27 cellular contexts compared by ENCODE assay signal in genomic region chr22:26757496-26757895, GRCh38.
"Had no signal": no experiment of that assay in that cellular context is flagged by ENCODE, and none has a peak within 500 bp of the region (broad histone marks: within the 10 kb centered on the region; RNA-seq: fewer than 3 reads in every experiment).

No MANE protein-coding gene starts in this region.

- H3K27me3 Mint-ChIP-seq: activated CD4-positive, alpha-beta memory T cell treated with anti-CD3 and anti-CD28 coated beads, Interleukin-2, amount 10 ng/mL, durations not matched to agents 7 days and 5 days; activated CD4-positive, alpha-beta T cell treated with anti-CD3 and anti-CD28 coated beads, Interleukin-2, amount 10 ng/mL, durations not matched to agents 7 days and 5 days; activated naive CD4-positive, alpha-beta T cell treated with anti-CD3 and anti-CD28 coated beads, Interleukin-2, amount 10 ng/mL, durations not matched to agents 7 days and 5 days; activated naive CD8-positive, alpha-beta T cell treated with anti-CD3 and anti-CD28 coated beads, Interleukin-2, amount 10 ng/mL, durations not matched to agents 7 days and 5 days; central memory CD8-positive, alpha-beta T cell; dendritic cell treated with granulocyte-macrophage colony-stimulating factor and Interleukin-4, amounts not matched to agents 40 ng/mL and 50 ng/mL, for 4 days had no signal

- H3K9me3 Mint-ChIP-seq: activated CD4-positive, alpha-beta memory T cell treated with anti-CD3 and anti-CD28 coated beads, Interleukin-2, amount 10 ng/mL, durations not matched to agents 7 days and 5 days; activated naive CD4-positive, alpha-beta T cell treated with anti-CD3 and anti-CD28 coated beads, Interleukin-2, amount 10 ng/mL, durations not matched to agents 7 days and 5 days; activated naive CD4-positive, alpha-beta T cell treated with anti-CD3 and anti-CD28 coated beads, Interleukin-2, amount 50 U/mL, for 72 hours; activated T-helper 1 cell treated with anti-CD3 and anti-CD28 coated beads, Interleukin-12 subunit alpha, Interleukin-12 subunit beta, Interleukin-2, Interleukin-4 antibody, amounts not matched to agents 30 ng/mL and 10 ng/mL and 1 ng/mL, durations not matched to agents 14 hours and 24 hours and 36 hours; activated T-helper 2 cell treated with anti-CD3 and anti-CD28 coated beads, Interferon-gamma antibody, Interleukin-2, Interleukin-4, amounts not matched to agents 10 μg/mL and 5 μg/mL and 100 μg/mL, durations not matched to agents 14 hours and 24 hours and 36 hours; central memory CD8-positive, alpha-beta T cell; dendritic cell treated with granulocyte-macrophage colony-stimulating factor and Interleukin-4, amounts not matched to agents 40 ng/mL and 50 ng/mL, for 4 days; T-helper 1 cell treated with Interleukin-12 subunit alpha and Interleukin-12 subunit beta and Interleukin-4 antibody, amounts not matched to agents 30 μg/mL and 1 μg/mL, for 36 hours had no signal

- H3K36me3 Mint-ChIP-seq: activated naive CD4-positive, alpha-beta T cell treated with anti-CD3 and anti-CD28 coated beads, Interleukin-2, amount 50 U/mL, for 72 hours; activated naive CD8-positive, alpha-beta T cell treated with anti-CD3 and anti-CD28 coated beads, Interleukin-2, amount 10 ng/mL, durations not matched to agents 7 days and 5 days had no signal

- H3K36me3 ChIP-seq: brain microvascular endothelial cell had no signal

- DNase-seq: activated CD4-positive, alpha-beta memory T cell treated with anti-CD3 and anti-CD28 coated beads, Interleukin-2, amount 10 ng/mL, durations not matched to agents 7 days and 5 days; activated CD4-positive, alpha-beta T cell treated with anti-CD3 and anti-CD28 coated beads for 1 hour; activated CD4-positive, alpha-beta T cell treated with anti-CD3 and anti-CD28 coated beads for 4 hours; activated CD4-positive, alpha-beta T cell treated with anti-CD3 and anti-CD28 coated beads, Interleukin-2, amount 10 ng/mL, durations not matched to agents 7 days and 5 days; activated CD4-positive, alpha-beta T cell treated with anti-CD3 and anti-CD28 coated beads, Interleukin-2, amount 50 U/mL, for 4 hours; activated CD8-positive, alpha-beta memory T cell treated with anti-CD3 and anti-CD28 coated beads, Interleukin-2, amount 50 U/mL, for 48 hours; activated effector memory CD4-positive, alpha-beta T cell treated with anti-CD3 and anti-CD28 coated beads, Interleukin-2, amount 50 U/mL, for 16 hours; activated naive CD4-positive, alpha-beta T cell; activated naive CD4-positive, alpha-beta T cell treated with anti-CD3 and anti-CD28 coated beads, Interleukin-2, amount 10 ng/mL, durations not matched to agents 7 days and 5 days; activated naive CD8-positive, alpha-beta T cell treated with anti-CD3 and anti-CD28 coated beads, Interleukin-2, amount 10 ng/mL, durations not matched to agents 7 days and 5 days; activated T-cell treated with anti-CD3 and anti-CD28 coated beads for 4 hours; activated T-cell treated with anti-CD3 and anti-CD28 coated beads, Interleukin-2, amount 50 U/mL, for 4 hours; amniotic stem cell; effector memory CD4-positive, alpha-beta T cell; endodermal cell; T-helper 9 cell had no signal

- H3K27ac ChIP-seq: coronary artery, VCaP had no signal

- H3K4me1 Mint-ChIP-seq: activated naive CD4-positive, alpha-beta T cell treated with anti-CD3 and anti-CD28 coated beads, Interleukin-2, amount 10 ng/mL, durations not matched to agents 7 days and 5 days; endodermal cell had no signal

- H3K27me3 ChIP-seq: brain microvascular endothelial cell, dorsolateral prefrontal cortex had no signal

- H3K27ac Mint-ChIP-seq: activated CD4-positive, alpha-beta memory T cell treated with anti-CD3 and anti-CD28 coated beads, Interleukin-2, amount 10 ng/mL, durations not matched to agents 7 days and 5 days; activated CD4-positive, alpha-beta T cell treated with anti-CD3 and anti-CD28 coated beads, Interleukin-2, amount 10 ng/mL, durations not matched to agents 7 days and 5 days; activated naive CD4-positive, alpha-beta T cell treated with anti-CD3 and anti-CD28 coated beads, Interleukin-2, amount 10 ng/mL, durations not matched to agents 7 days and 5 days; activated naive CD4-positive, alpha-beta T cell treated with anti-CD3 and anti-CD28 coated beads, Interleukin-2, amount 50 U/mL, for 72 hours; activated naive CD8-positive, alpha-beta T cell treated with anti-CD3 and anti-CD28 coated beads, Interleukin-2, amount 10 ng/mL, durations not matched to agents 7 days and 5 days; activated T-helper 1 cell treated with anti-CD3 and anti-CD28 coated beads, Interleukin-12 subunit alpha, Interleukin-12 subunit beta, Interleukin-2, Interleukin-4 antibody, amounts not matched to agents 30 ng/mL and 10 ng/mL and 1 ng/mL, durations not matched to agents 14 hours and 24 hours and 36 hours; activated T-helper 2 cell treated with anti-CD3 and anti-CD28 coated beads, Interferon-gamma antibody, Interleukin-2, Interleukin-4, amounts not matched to agents 10 μg/mL and 5 μg/mL and 100 μg/mL, durations not matched to agents 14 hours and 24 hours and 36 hours; dendritic cell treated with granulocyte-macrophage colony-stimulating factor and Interleukin-4, amounts not matched to agents 40 ng/mL and 50 ng/mL, for 4 days; endodermal cell; T-helper 1 cell treated with Interleukin-12 subunit alpha and Interleukin-12 subunit beta and Interleukin-4 antibody, amounts not matched to agents 30 μg/mL and 1 μg/mL, for 36 hours; WTC11 had no signal

- H3K4me3 Mint-ChIP-seq: activated CD4-positive, alpha-beta memory T cell treated with anti-CD3 and anti-CD28 coated beads, Interleukin-2, amount 10 ng/mL, durations not matched to agents 7 days and 5 days; activated CD4-positive, alpha-beta T cell treated with anti-CD3 and anti-CD28 coated beads, Interleukin-2, amount 10 ng/mL, durations not matched to agents 7 days and 5 days; activated naive CD4-positive, alpha-beta T cell treated with anti-CD3 and anti-CD28 coated beads, Interleukin-2, amount 10 ng/mL, durations not matched to agents 7 days and 5 days; activated naive CD8-positive, alpha-beta T cell treated with anti-CD3 and anti-CD28 coated beads, Interleukin-2, amount 10 ng/mL, durations not matched to agents 7 days and 5 days; activated T-cell treated with anti-CD3 and anti-CD28 coated beads, Interleukin-2, amount 50 U/mL, for 4 hours; activated T-helper 1 cell treated with anti-CD3 and anti-CD28 coated beads, Interleukin-12 subunit alpha, Interleukin-12 subunit beta, Interleukin-2, Interleukin-4 antibody, amounts not matched to agents 30 ng/mL and 10 ng/mL and 1 ng/mL, durations not matched to agents 14 hours and 24 hours and 36 hours; central memory CD8-positive, alpha-beta T cell; dendritic cell treated with granulocyte-macrophage colony-stimulating factor and Interleukin-4, amounts not matched to agents 40 ng/mL and 50 ng/mL, for 4 days; endodermal cell; T-helper 1 cell treated with Interleukin-12 subunit alpha and Interleukin-12 subunit beta and Interleukin-4 antibody, amounts not matched to agents 30 μg/mL and 1 μg/mL, for 36 hours had no signal
